7 cellular contexts compared by ENCODE assay signal in genomic region chr9:100507350-100507749, GRCh38. TPM values are rescaled to one million over a fixed set of nuclear protein-coding genes. Genes with fewer than 3 reads are reported as not detected.
DNase-seq lines count a peak whose midpoint lies in the region; ATAC-seq lines count a peak whose summit lies in the region.

No MANE protein-coding gene starts in this region.

- DNase-seq in LHCN-M2 (ENCODE audit: low read depth) (peak; percentile 43), astrocyte of the hippocampus (ENCODE audit: low read depth, low spot score) (peak; percentile 6)

- ATAC-seq in GM18498 (IDR thresholded peaks at IDR 0.05; ENCODE audit: unreplicated experiment) (peak; percentile 51), GM18867 (IDR thresholded peaks at IDR 0.05; ENCODE audit: unreplicated experiment) (peak; percentile 75), GM19351 (IDR thresholded peaks at IDR 0.05; ENCODE audit: unreplicated experiment) (peak; percentile 49), HG02610 (IDR thresholded peaks at IDR 0.05; ENCODE audit: unreplicated experiment) (peak; percentile 58), HG02852 (IDR thresholded peaks at IDR 0.05; ENCODE audit: unreplicated experiment) (peak; percentile 59)

RNA-seq across cellular contexts. Expression of gene TMEFF1, which starts 34.4 kb away (rescaled TPM):
- 0.51 and 2.4 TPM in 2 replicates for total RNA-seq in LHCN-M2 (2014; rRNA removed)
- 0.23 TPM for polyA plus RNA-seq in LHCN-M2 (2012)

Comparison
In these comparisons a context has a peak if more than half of its experiments do, and no peak if none do; other contexts are left out.
1. Peak in every context shown above with its lines: DNase-seq and ATAC-seq.